15 cellular contexts compared by ENCODE assay signal in genomic region chr16:78289368-78289767, GRCh38.
"Had no signal": no experiment of that assay in that cellular context is flagged by ENCODE, and none has a peak within 500 bp of the region (broad histone marks: within the 10 kb centered on the region; RNA-seq: fewer than 3 reads in every experiment).

No MANE protein-coding gene starts in this region.

- H3K27me3 ChIP-seq: brain microvascular endothelial cell, colonic mucosa, gastroesophageal sphincter, tibial nerve, uterus had no signal

- H3K4me3 ChIP-seq: colonic mucosa, gastroesophageal sphincter, mucosa of descending colon, tibial nerve, uterus had no signal

- ATAC-seq: activated CD4-positive, CD25-positive, alpha-beta regulatory T cell treated with anti-CD3 and anti-CD28 coated beads, Interleukin-2, amount 50 U/mL, for 24 hours; activated T-cell treated with anti-CD3 and anti-CD28 coated beads, Interleukin-2, amount 50 U/mL, for 72 hours; gastroesophageal sphincter; left colon; mucosa of descending colon had no signal

- H3K9me3 ChIP-seq: colonic mucosa, gastroesophageal sphincter, mucosa of descending colon, tibial nerve, uterus had no signal

- DNase-seq: activated CD4-positive, alpha-beta memory T cell treated with anti-CD3 and anti-CD28 coated beads, Interleukin-2, amount 10 ng/mL, durations not matched to agents 7 days and 5 days; activated CD4-positive, alpha-beta T cell treated with anti-CD3 and anti-CD28 coated beads, Interleukin-2, amount 10 ng/mL, durations not matched to agents 24 days and 14 days; activated effector memory CD4-positive, alpha-beta T cell treated with anti-CD3 and anti-CD28 coated beads, Interleukin-2, amount 50 U/mL, for 16 hours; activated T-cell treated with anti-CD3 and anti-CD28 coated beads, Interleukin-2, amount 50 U/mL, for 72 hours; brain microvascular endothelial cell; colonic mucosa; endodermal cell; islet precursor cell; left colon; mucosa of descending colon; stimulated activated CD4-positive, alpha-beta T cell treated with anti-CD3 and anti-CD28 coated beads, Interleukin-4, amount 100 ng/mL, for 4 hours; uterus had no signal

- H3K27ac ChIP-seq: brain microvascular endothelial cell, colonic mucosa, gastroesophageal sphincter, tibial nerve, uterus had no signal

- H3K36me3 ChIP-seq: brain microvascular endothelial cell, colonic mucosa, gastroesophageal sphincter, tibial nerve, uterus had no signal

- H3K4me1 ChIP-seq: colonic mucosa, uterus had no signal
